ENCODE assay signal across 1 cellular context in genomic region chr6:160348552-160349441, GRCh38.
TF ChIP-seq lines count a peak whose summit lies in the region.

No MANE protein-coding gene starts in this region.

TF ChIP-seq in HepG2, 621 proteins besides CTCF, POLR2A, EP300 and RAD21 (continued from another document):
- no peak for TF ChIP-seq IRX3 (CRISPR knock-in tag; IDR thresholded peaks at IDR 0.05; ENCODE audit: borderline replicate concordance, low read depth)
- peak; percentile 22; the same call in 1 of the 2 replicates for TF ChIP-seq ETV6 (CRISPR knock-in tag; conservative IDR thresholded peaks at IDR 0.05)
- TF ChIP-seq SP2 (CRISPR knock-in tag; IDR thresholded peaks at IDR 0.05) = 0 out of 2 replicates have a peak, but pooled peaks have one; percentile 29
- TF ChIP-seq SNAI1 (CRISPR knock-in tag; IDR thresholded peaks at IDR 0.05; ENCODE audit: borderline replicate concordance) = 0 out of 2 replicates have a peak, but pooled peaks have one; percentile 79
- no peak for TF ChIP-seq BCLAF1 (IDR thresholded peaks at IDR 0.05)
- TF ChIP-seq ZNF142 (CRISPR knock-in tag; IDR thresholded peaks at IDR 0.05) = peak; percentile 93
- peak; percentile 71; the same call in 1 of the 2 replicates for TF ChIP-seq RFXAP (CRISPR knock-in tag; IDR thresholded peaks at IDR 0.05; ENCODE audit: borderline replicate concordance)
- no peak for TF ChIP-seq ZSCAN22 (CRISPR knock-in tag; IDR thresholded peaks at IDR 0.05)
- TF ChIP-seq ZNF800 (CRISPR knock-in tag; IDR thresholded peaks at IDR 0.05) = peak; percentile 96
- TF ChIP-seq IRF2 (CRISPR knock-in tag; IDR thresholded peaks at IDR 0.05) = peak; percentile 76
- peak; percentile 53; the same call in 1 of the 2 replicates for TF ChIP-seq ZNF792 (CRISPR knock-in tag; IDR thresholded peaks at IDR 0.05)
- 0 out of 2 replicates have a peak, but pooled peaks have one; percentile 19 for TF ChIP-seq ZSCAN29 (CRISPR knock-in tag; conservative IDR thresholded peaks at IDR 0.05)
- TF ChIP-seq ZBTB3 (CRISPR knock-in tag; IDR thresholded peaks at IDR 0.05; ENCODE audit: borderline replicate concordance, low read depth) = no peak
- peak; percentile 67; the same call in 1 of the 2 replicates for TF ChIP-seq ARNT2 (CRISPR knock-in tag; IDR thresholded peaks at IDR 0.05; ENCODE audit: low read depth)
- 0 out of 2 replicates have a peak, but pooled peaks have one; percentile 67 for TF ChIP-seq ERF (CRISPR knock-in tag; IDR thresholded peaks at IDR 0.05)
- TF ChIP-seq EZH2 (conservative IDR thresholded peaks at IDR 0.05; ENCODE audit: low read depth, low read length) = peak; percentile 90
- peak; percentile 92 for TF ChIP-seq LCORL (IDR thresholded peaks at IDR 0.05)
- TF ChIP-seq LCORL (CRISPR knock-in tag; IDR thresholded peaks at IDR 0.05) = peak; percentile 86
- no peak for TF ChIP-seq ZFP41 (CRISPR knock-in tag; IDR thresholded peaks at IDR 0.05; ENCODE audit: borderline replicate concordance)
- peak; percentile 10; the same call in 1 of the 2 replicates for TF ChIP-seq ZNF749 (CRISPR knock-in tag; IDR thresholded peaks at IDR 0.05; ENCODE audit: borderline replicate concordance)
- peak; percentile 68 for TF ChIP-seq POLR2AphosphoS5 (IDR thresholded peaks at IDR 0.05; ENCODE audit: low read depth, low read length)
- peak; percentile 42 for TF ChIP-seq ZBTB14 (CRISPR knock-in tag; IDR thresholded peaks at IDR 0.05)
- TF ChIP-seq ZSCAN5A (CRISPR knock-in tag; IDR thresholded peaks at IDR 0.05; ENCODE audit: borderline replicate concordance) = 0 out of 2 replicates have a peak, but pooled peaks have one; percentile 12
- TF ChIP-seq ZNF562 (CRISPR knock-in tag; IDR thresholded peaks at IDR 0.05; ENCODE audit: borderline replicate concordance) = peak; percentile 37; the same call in 1 of the 2 replicates
- peak; percentile 37 for TF ChIP-seq JARID2 (CRISPR knock-in tag; IDR thresholded peaks at IDR 0.05; ENCODE audit: insufficient replicate concordance)
- 0 out of 2 replicates have a peak, but pooled peaks have one; percentile 26 for TF ChIP-seq ZNF639 (CRISPR knock-in tag; conservative IDR thresholded peaks at IDR 0.05)
- TF ChIP-seq ZFX (CRISPR knock-in tag; IDR thresholded peaks at IDR 0.05; ENCODE audit: low read depth) = peak; percentile 76
- peak; percentile 75 for TF ChIP-seq ESRRA (CRISPR knock-in tag; IDR thresholded peaks at IDR 0.05; ENCODE audit: low read depth)
- TF ChIP-seq AHDC1 (CRISPR knock-in tag; IDR thresholded peaks at IDR 0.05; ENCODE audit: borderline replicate concordance) = peak; percentile 61; the same call in 1 of the 2 replicates
- TF ChIP-seq ATRX (CRISPR knock-in tag; IDR thresholded peaks at IDR 0.05; ENCODE audit: borderline replicate concordance) = no peak
